Comparison of ENCODE assay signal across 14 cellular contexts in genomic region chr17:27326051-27326450, GRCh38. TPM values are rescaled to one million over a fixed set of nuclear protein-coding genes. Genes with fewer than 3 reads are reported as not detected.
DNase-seq lines count a peak whose midpoint lies in the region; FAIRE-seq and TF ChIP-seq lines count a peak whose summit lies in the region.
"Had no signal": no experiment of that assay in that cellular context is flagged by ENCODE, and none has a peak within 500 bp of the region (broad histone marks: within the 10 kb centered on the region; RNA-seq: fewer than 3 reads in every experiment).

No MANE protein-coding gene starts in this region.

- H3K4me3 Mint-ChIP-seq in H9 (no peak overlapping the region), neural progenitor cell (peak overlapping the region; percentile 10)
- H3K4me3 Mint-ChIP-seq: B cell; CD4-positive, alpha-beta T cell had no signal

- no peak overlapping the region for H3K27ac Mint-ChIP-seq in H9
- H3K27ac Mint-ChIP-seq in neural progenitor cell, result no peak overlapping the region
- H3K27ac Mint-ChIP-seq: B cell; CD4-positive, alpha-beta T cell had no signal

- H3K79me1 ChIP-seq in H9 (ENCODE audit: insufficient read depth, low read depth, low read length, poor library complexity, severe bottlenecking), result no peaks in the 10 kb centered on the region

- intact Hi-C loops in esophagus muscularis mucosa (cut with DNase I), result no loop called here

- H2BK20ac ChIP-seq in H9 (ENCODE audit: low read depth, low read length, poor library complexity, severe bottlenecking), result no peak overlapping the region

- H3K9me3 Mint-ChIP-seq in H9, result no peaks in the 10 kb centered on the region
- H3K9me3 Mint-ChIP-seq in neural progenitor cell, result no peaks in the 10 kb centered on the region
- H3K9me3 Mint-ChIP-seq: CD4-positive, alpha-beta T cell had no signal

- no peak overlapping the region for H2BK120ac ChIP-seq in H9 (ENCODE audit: low read depth, low read length, poor library complexity, severe bottlenecking)

- no peak overlapping the region for H3K27ac ChIP-seq in H9 (ENCODE audit: insufficient read length, low read depth, low read length)
- H3K27ac ChIP-seq in esophagus muscularis mucosa (replicated peaks in 1 of 4), result no peak overlapping the region
- no peak overlapping the region for H3K27ac ChIP-seq in neural progenitor cell

- no peaks in the 10 kb centered on the region for H3K79me2 ChIP-seq in H9 (ENCODE audit: insufficient read depth, low read length)
- H3K79me2 ChIP-seq in neural progenitor cell (ENCODE audit: low read depth), result no peaks in the 10 kb centered on the region

- TF ChIP-seq EP300 in esophagus muscularis mucosa (IDR thresholded peaks at IDR 0.05), result no peak

- no peak overlapping the region for H3K56ac ChIP-seq in H9 (ENCODE audit: insufficient read length, low read depth, low read length)

- DNase-seq in H9 (peak; percentile 10), bronchial epithelial cell (ENCODE audit: low read depth) (peak; percentile 57), esophagus muscularis mucosa (ENCODE audit: extremely low spot score) (peak; percentile 72), neural progenitor cell (ENCODE audit: low spot score) (no peak), SIG-M5 (lab: John Stamatoyannopoulos, UW) (no peak), HuH-7.5 (ENCODE audit: low spot score) (no peak)
- DNase-seq in activated CD4-positive, alpha-beta T cell treated with anti-CD3 and anti-CD28 coated beads for 48 hours, result no peak
- DNase-seq: C1 segment of cervical spinal cord; Calu3; CD4-positive, alpha-beta T cell; DMS 273 treated with DMSO at 0.1 percent for 48 hours had no signal

- TF ChIP-seq POLR2A in esophagus muscularis mucosa (IDR thresholded peaks at IDR 0.05; ENCODE audit: low read depth), result no peak

- WGBS in H9 (ENCODE audit: extremely low coverage, insufficient read length, low lambda C conversion rate), result no CpG with 5 or more reads among the region's 2 CpGs
- 84% methylated on average over 2 of the region's 2 CpGs for WGBS in esophagus muscularis mucosa

- H3K23me2 ChIP-seq in H9 (ENCODE audit: insufficient read length, low read depth, low read length, poor library complexity, severe bottlenecking), result no peaks in the 10 kb centered on the region

- no peak overlapping the region for H3K23ac ChIP-seq in H9 (ENCODE audit: insufficient read length, low read depth, low read length)

- H3K27me3 ChIP-seq in H9 (ENCODE audit: insufficient read depth, low read length) (no peaks in the 10 kb centered on the region), bronchial epithelial cell (ENCODE audit: control insufficient read depth, insufficient read depth, low read length) (no peaks in the 10 kb centered on the region), esophagus muscularis mucosa (no peaks in the 10 kb centered on the region), neural progenitor cell (no peaks in the 10 kb centered on the region)

- H3T11ph ChIP-seq in H9 (ENCODE audit: low read length), result no peak overlapping the region

- H3K36me3 Mint-ChIP-seq in H9 (ENCODE audit: insufficient read depth in 1 of 3, low read depth in 3 of 3) (no peaks in the 10 kb centered on the region), neural progenitor cell (no peaks in the 10 kb centered on the region)

- H3K4me1 Mint-ChIP-seq in H9 (peaks cover 20 to 25% of the 10 kb centered on the region in 2 experiments), neural progenitor cell (peaks cover 6% of the 10 kb centered on the region)

- no peak overlapping the region for H4K8ac ChIP-seq in H9 (replicated peaks; ENCODE audit: insufficient read length, low read depth, low read length)

- TF ChIP-seq CTCF in H9 (conservative IDR thresholded peaks at IDR 0.05), result no peak
- TF ChIP-seq CTCF in bronchial epithelial cell (IDR thresholded peaks at IDR 0.05; ENCODE audit: insufficient read depth, low read length, severe bottlenecking), result no peak
- TF ChIP-seq CTCF in esophagus muscularis mucosa (IDR thresholded peaks at IDR 0.05), result no peak
- TF ChIP-seq CTCF in neural progenitor cell (IDR thresholded peaks at IDR 0.05), result no peak

- no peak overlapping the region for H2BK15ac ChIP-seq in H9 (ENCODE audit: low read depth, low read length)

- no peak overlapping the region for H3K14ac ChIP-seq in H9 (ENCODE audit: insufficient read depth, low read length)

- H3K36me3 ChIP-seq in bronchial epithelial cell (ENCODE audit: control insufficient read depth, insufficient read depth, low read length) (no peaks in the 10 kb centered on the region), esophagus muscularis mucosa (no peaks in the 10 kb centered on the region), neural progenitor cell (no peaks in the 10 kb centered on the region)

- FAIRE-seq in bronchial epithelial cell (lab: Jason Lieb, UNC), result no peak
- FAIRE-seq: A204.1, H1 had no signal

- no peak overlapping the region for H3K18ac ChIP-seq in H9 (ENCODE audit: insufficient read length, low read depth, low read length)

- H3K9ac ChIP-seq in H9 (ENCODE audit: extremely low read depth, insufficient read length, low read length) (no peak overlapping the region), neural progenitor cell (no peak overlapping the region)

- H3K4ac ChIP-seq in H9 (ENCODE audit: low read depth, low read length), result no peak overlapping the region

- no peaks in the 10 kb centered on the region; the same call in 1 of the 2 replicates for H3K27me3 Mint-ChIP-seq in H9 (ENCODE audit: low read depth)
- H3K27me3 Mint-ChIP-seq in neural progenitor cell (ENCODE audit: insufficient read depth, low read depth), result peaks cover 2% of the 10 kb centered on the region
- H3K27me3 Mint-ChIP-seq: B cell; CD4-positive, alpha-beta T cell had no signal

- no peak overlapping the region for H4K5ac ChIP-seq in H9 (ENCODE audit: insufficient read length, low read depth, low read length)

- H2AFZ ChIP-seq in H9 (ENCODE audit: low read length) (no peak overlapping the region), neural progenitor cell (replicated peaks) (no peak overlapping the region)

- H3K4me1 ChIP-seq in H9 (ENCODE audit: insufficient read depth, low read length) (no peaks in the 10 kb centered on the region; the same call in 1 of the 2 replicates), esophagus muscularis mucosa (peaks cover 27 to 49% (median 44%) of the 10 kb centered on the region in 4 donors), neural progenitor cell (no peaks in the 10 kb centered on the region)

- H2BK5ac ChIP-seq in H9 (ENCODE audit: insufficient read length, low read length), result no peak overlapping the region

- H2AK5ac ChIP-seq in H9 (ENCODE audit: insufficient read length, low read length), result no peak overlapping the region

- H4K91ac ChIP-seq in H9 (ENCODE audit: insufficient read length, low read depth, low read length), result no peak overlapping the region

- no peaks in the 10 kb centered on the region for H3K9me3 ChIP-seq in H9 (ENCODE audit: control insufficient read depth, low read depth, low read length)
- no peaks in the 10 kb centered on the region for H3K9me3 ChIP-seq in esophagus muscularis mucosa
- H3K9me3 ChIP-seq in neural progenitor cell (ENCODE audit: low read depth), result no peaks in the 10 kb centered on the region

- H4K20me1 ChIP-seq in H9 (ENCODE audit: control insufficient read depth, insufficient read depth, insufficient read length), result no peaks in the 10 kb centered on the region
- H4K20me1 ChIP-seq in neural progenitor cell (ENCODE audit: low read depth), result no peaks in the 10 kb centered on the region

- no peak overlapping the region for H2BK12ac ChIP-seq in H9 (ENCODE audit: insufficient read length, low read depth, low read length)

- no peak overlapping the region for H3K4me2 ChIP-seq in H9 (ENCODE audit: insufficient read depth, insufficient read length, low read length)
- no peak overlapping the region for H3K4me2 ChIP-seq in neural progenitor cell

- H3F3A ChIP-seq in neural progenitor cell (ENCODE audit: low read depth), result no peaks in the 10 kb centered on the region

- no peak overlapping the region for H3K4me3 ChIP-seq in bronchial epithelial cell (ENCODE audit: low read depth, low read length)
- H3K4me3 ChIP-seq in esophagus muscularis mucosa, result no peak overlapping the region
- H3K4me3 ChIP-seq in neural progenitor cell, result no peak overlapping the region

RNA-seq across cellular contexts. Expression of gene WSB1, which starts 32.1 kb away (rescaled TPM):
- total RNA-seq in H9 (2021) (173 and 187 TPM in 2 replicates), bronchial epithelial cell (256 and 308 TPM in 2 replicates), esophagus muscularis mucosa (100 to 1,000 TPM in 3 of 4 donors, 10 to 100 TPM in 1; 84.1 to 125 (median 118) TPM), neural progenitor cell (ENCODE audit: low replicate concordance) (396 and 521 TPM in 2 replicates)

Comparison
In these comparisons a context has a peak if more than half of its experiments do, and no peak if none do; other contexts are left out.
1. DNase-seq: peak in H9 (single experiment), bronchial epithelial cell (single experiment) and esophagus muscularis mucosa (single experiment); none in neural progenitor cell (single experiment), SIG-M5 (single experiment), HuH-7.5 (single experiment) and activated CD4-positive, alpha-beta T cell treated with anti-CD3 and anti-CD28 coated beads for 48 hours (single experiment).